ENCODE assay signal across 8 cellular contexts in genomic region chr13:44989941-44990340, GRCh38. TPM values are rescaled to one million over a fixed set of nuclear protein-coding genes. Genes with fewer than 3 reads are reported as not detected.
DNase-seq lines count a peak whose midpoint lies in the region; ATAC-seq lines count a peak whose summit lies in the region.

No MANE protein-coding gene starts in this region.

- intact Hi-C loops in CD4-positive, alpha-beta memory T cell (cut with micrococcal nuclease) = loop anchor here (1.0 kb wide), 3 partner anchors 72 to 413 kb away; partner anchors contain the start of gene GTF2F2

- H3K36me3 Mint-ChIP-seq in CD4-positive, alpha-beta memory T cell = peaks cover under 1 to 38% of the 10 kb centered on the region in 2 donors
- H3K36me3 Mint-ChIP-seq in activated T-cell treated with anti-CD3 and anti-CD28 coated beads, Interleukin-2, amount 50 U/mL, for 72 hours (ENCODE audit: insufficient read depth in 2 of 2) = peaks cover 0 to 14% of the 10 kb centered on the region in 2 donors

- H3K9ac ChIP-seq in skeletal muscle tissue (ENCODE audit: low read depth in 1 of 3, low read length in 3 of 3) = peak overlapping the region; percentile 97 to 100 (median 98)

- H3K9me3 ChIP-seq in CD4-positive, alpha-beta memory T cell (ENCODE audit: control insufficient read depth in 1 of 2, low read length in 2 of 2) = no peaks in the 10 kb centered on the region
- no peaks in the 10 kb centered on the region for H3K9me3 ChIP-seq in skeletal muscle tissue (ENCODE audit: control insufficient read depth in 3 of 3, low read length in 3 of 3)

- peak overlapping the region; percentile 87 for H3K27ac ChIP-seq in CD4-positive, alpha-beta memory T cell (ENCODE audit: low read depth, low read length)
- peak overlapping the region; percentile 96 for H3K27ac ChIP-seq in skeletal muscle tissue (ENCODE audit: low read depth, low read length)

- ATAC-seq in HG02943 (IDR thresholded peaks at IDR 0.05; ENCODE audit: low read depth, unreplicated experiment) = peak; percentile 10
- peak in 1 of 2 donors; percentile 1 for ATAC-seq in activated T-cell treated with anti-CD3 and anti-CD28 coated beads, Interleukin-2, amount 50 U/mL, for 72 hours (replicated peaks in 1 of 2)

- H3K27me3 Mint-ChIP-seq in CD4-positive, alpha-beta memory T cell = no peaks in the 10 kb centered on the region
- H3K27me3 Mint-ChIP-seq in activated T-cell treated with anti-CD3 and anti-CD28 coated beads, Interleukin-2, amount 50 U/mL, for 72 hours (ENCODE audit: low read depth) = no peaks in the 10 kb centered on the region

- H3K4me1 ChIP-seq in CD4-positive, alpha-beta memory T cell (ENCODE audit: insufficient read depth, low read length) = peaks cover 37% of the 10 kb centered on the region
- H3K4me1 ChIP-seq in skeletal muscle tissue (ENCODE audit: control insufficient read depth in 3 of 3, insufficient read depth in 3 of 3, low read length in 3 of 3) = peaks cover 23 to 29% (median 24%) of the 10 kb centered on the region in 3 donors

- H3K27ac Mint-ChIP-seq in CD4-positive, alpha-beta memory T cell = peak overlapping the region; percentile 98 to 99 (median 99)
- H3K27ac Mint-ChIP-seq in activated T-cell treated with anti-CD3 and anti-CD28 coated beads, Interleukin-2, amount 50 U/mL, for 72 hours = peak overlapping the region; percentile 99

- no peaks in the 10 kb centered on the region for H3K9me3 Mint-ChIP-seq in CD4-positive, alpha-beta memory T cell
- no peaks in the 10 kb centered on the region for H3K9me3 Mint-ChIP-seq in activated T-cell treated with anti-CD3 and anti-CD28 coated beads, Interleukin-2, amount 50 U/mL, for 72 hours

- H3K4me1 Mint-ChIP-seq in CD4-positive, alpha-beta memory T cell = peaks cover 45 to 74% (median 58%) of the 10 kb centered on the region in 4 donors
- peaks cover 68% of the 10 kb centered on the region for H3K4me1 Mint-ChIP-seq in activated T-cell treated with anti-CD3 and anti-CD28 coated beads, Interleukin-2, amount 50 U/mL, for 72 hours (ENCODE audit: low read depth)

- H3K36me3 ChIP-seq in CD4-positive, alpha-beta memory T cell (ENCODE audit: insufficient read depth, low read length) = no peaks in the 10 kb centered on the region
- peaks cover 0 to 11% (median 6%) of the 10 kb centered on the region in 3 donors for H3K36me3 ChIP-seq in skeletal muscle tissue (ENCODE audit: control insufficient read depth in 3 of 3, insufficient read depth in 3 of 3, low read length in 3 of 3)

- H3K27me3 ChIP-seq in CD4-positive, alpha-beta memory T cell (ENCODE audit: insufficient read depth, low read length) = no peaks in the 10 kb centered on the region
- no peaks in the 10 kb centered on the region for H3K27me3 ChIP-seq in skeletal muscle tissue (ENCODE audit: control insufficient read depth in 3 of 3, insufficient read depth in 3 of 3, low read length in 3 of 3)

- no peak for DNase-seq in CD4-positive, alpha-beta memory T cell
- peak in 1 of 2 donors; percentile 6 for DNase-seq in activated T-cell treated with anti-CD3 and anti-CD28 coated beads, Interleukin-2, amount 50 U/mL, for 72 hours
- peak; percentile 8 for DNase-seq in hepatic stellate cell (ENCODE audit: low spot score)
- DNase-seq in NCI-H2081 (lab: John Stamatoyannopoulos, UW) = no peak
- DNase-seq in AML-193 (lab: John Stamatoyannopoulos, UW) = no peak
- DNase-seq in GM19238 (ENCODE audit: insufficient read length, low spot score) = no peak

- H3K4me3 ChIP-seq in CD4-positive, alpha-beta memory T cell (ENCODE audit: low read length in 2 of 2) = peak overlapping the region; percentile 95 to 99
- peak overlapping the region; percentile 96 to 97 (median 97) for H3K4me3 ChIP-seq in skeletal muscle tissue (ENCODE audit: low read length in 3 of 3)

- CTCF ChIA-PET in CD4-positive, alpha-beta memory T cell (lab: Charles Lee; ENCODE audit: partially characterized antibody) = interaction anchor here (1.0 kb wide), 1 partner anchor 506 kb away, joined by 3 read pairs; no protein-coding TSS in a partner anchor

- POLR2A ChIA-PET in CD4-positive, alpha-beta memory T cell (lab: Charles Lee; ENCODE audit: partially characterized antibody) = interaction anchor here (0.6 to 1.6 kb wide), 2 partner anchors 71 to 409 kb away, joined by 3 to 8 read pairs; no protein-coding TSS in a partner anchor

- peak overlapping the region; percentile 98 to 100 (median 99) for H3K4me3 Mint-ChIP-seq in CD4-positive, alpha-beta memory T cell
- H3K4me3 Mint-ChIP-seq in activated T-cell treated with anti-CD3 and anti-CD28 coated beads, Interleukin-2, amount 50 U/mL, for 72 hours = peak overlapping the region; percentile 96 to 99

RNA-seq across cellular contexts. Expression of gene GPALPP1, which starts 0.6 kb away (rescaled TPM):
- 10 to 100 TPM; 33.0 to 35.1 TPM for total RNA-seq in CD4-positive, alpha-beta memory T cell
- polyA plus RNA-seq in CD4-positive, alpha-beta memory T cell = 10 to 100 TPM; 11.7 to 22.2 TPM
- 10 to 100 TPM; 34.4 to 35.7 TPM for total RNA-seq in activated T-cell treated with anti-CD3 and anti-CD28 coated beads, Interleukin-2, amount 50 U/mL, for 72 hours
- 15.1 TPM for total RNA-seq in skeletal muscle tissue

RNA-seq across cellular contexts. Expression of gene NUFIP1, which starts 0.7 kb away (rescaled TPM):
- total RNA-seq in CD4-positive, alpha-beta memory T cell = 1 to 10 TPM; 4.4 to 4.8 TPM
- polyA plus RNA-seq in CD4-positive, alpha-beta memory T cell = 1 to 10 TPM; 3.8 to 4.3 TPM
- total RNA-seq in activated T-cell treated with anti-CD3 and anti-CD28 coated beads, Interleukin-2, amount 50 U/mL, for 72 hours = 1 to 10 TPM; 4.8 to 8.0 TPM
- total RNA-seq in skeletal muscle tissue = 3.7 TPM
